ENCODE assay signal across 25 cellular contexts in the genomic region with DNA sequence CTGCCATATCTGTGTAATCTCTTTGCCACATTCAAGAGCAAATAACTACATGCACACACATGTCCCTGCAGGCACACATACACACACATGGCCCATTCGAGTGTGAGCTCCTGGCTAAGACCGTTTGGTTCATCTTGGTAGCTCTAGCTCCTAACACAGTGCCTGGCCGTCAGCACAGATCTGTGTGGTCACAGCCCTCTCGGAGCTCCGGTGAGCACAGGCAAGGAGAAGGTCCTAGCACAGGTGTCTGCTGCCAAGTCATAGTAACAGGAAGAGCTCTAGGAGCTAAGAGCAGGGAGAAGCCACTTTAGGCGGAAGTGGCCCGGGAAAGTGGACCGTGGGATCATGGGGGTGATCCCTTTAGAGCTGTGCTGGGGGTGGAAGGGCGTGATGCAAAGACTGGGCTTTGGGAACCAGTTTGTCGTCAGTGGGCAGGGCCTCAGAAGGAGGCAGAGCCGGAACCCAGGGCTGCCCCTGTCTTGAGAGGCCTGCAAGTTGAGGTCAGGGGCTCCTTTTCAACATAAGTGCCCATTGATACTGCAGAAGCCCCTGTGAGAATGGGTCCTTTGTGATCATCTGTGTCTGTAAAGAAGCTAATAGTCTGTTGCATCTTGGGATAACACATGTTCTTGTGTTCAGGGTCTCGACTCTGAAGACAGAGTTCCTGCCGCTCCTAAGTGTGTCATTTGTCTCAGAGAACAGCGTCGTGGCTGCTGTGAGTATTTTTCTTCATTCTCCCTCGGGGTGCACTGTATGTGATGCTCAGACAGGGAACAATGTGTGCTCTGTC. TPM values are rescaled to one million over a fixed set of nuclear protein-coding genes. Genes with fewer than 3 reads are reported as not detected.
DNase-seq lines count a peak whose midpoint lies in the region; ATAC-seq and TF ChIP-seq lines count a peak whose summit lies in the region.
"Had no signal": no experiment of that assay in that cellular context is flagged by ENCODE, and none has a peak within 500 bp of the region (broad histone marks: within the 10 kb centered on the region; RNA-seq: fewer than 3 reads in every experiment).

No MANE protein-coding gene starts in this region.

- DNase-seq in activated naive CD4-positive, alpha-beta T cell treated with anti-CD3 and anti-CD28 coated beads for 36 hours, result no peak
- no peak for DNase-seq in activated naive CD4-positive, alpha-beta T cell treated with Interleukin-2 at 50 U/mL for 16 hours
- no peak for DNase-seq in central memory CD8-positive, alpha-beta T cell (ENCODE audit: low spot score in 2 of 2)
- DNase-seq in islet precursor cell (peak; percentile 78), substantia nigra (lab: John Stamatoyannopoulos, UW) (peak in 7 of 49 donors; percentile 7 to 25 (median 20)), A673 (ENCODE audit: low spot score) (no peak), foreskin keratinocyte (no peak)
- DNase-seq: activated CD8-positive, alpha-beta T cell treated with anti-CD3 and anti-CD28 coated beads for 36 hours; amniotic stem cell; DMS 273 treated with DMSO at 0.1 percent for 48 hours; mesenchymal stem cell; NCI-H1417; SIG-M5; stimulated activated CD4-positive, alpha-beta T cell treated with anti-CD3 and anti-CD28 coated beads, Interleukin-4, amount 100 ng/mL, for 24 hours; uterus had no signal

- H3K9me3 Mint-ChIP-seq in activated naive CD4-positive, alpha-beta T cell treated with anti-CD3 and anti-CD28 coated beads for 36 hours, result no peaks in the 10 kb centered on the region
- H3K9me3 Mint-ChIP-seq in central memory CD8-positive, alpha-beta T cell, result no peaks in the 10 kb centered on the region
- H3K9me3 Mint-ChIP-seq: activated CD8-positive, alpha-beta T cell treated with anti-CD3 and anti-CD28 coated beads for 36 hours; activated T-helper 1 cell treated with anti-CD3 and anti-CD28 coated beads, Interleukin-12 subunit alpha, Interleukin-12 subunit beta, Interleukin-2, Interleukin-4 antibody, amounts not matched to agents 30 ng/mL and 10 ng/mL and 1 ng/mL, durations not matched to agents 14 hours and 24 hours and 36 hours; natural killer cell treated with Interleukin-12 subunit alpha and Interleukin-12 subunit beta and Interleukin-15 and Interleukin-18, amount 100 ng/mL, for 72 hours; T-helper 1 cell treated with Interleukin-12 subunit alpha and Interleukin-12 subunit beta and Interleukin-4 antibody, amounts not matched to agents 30 μg/mL and 1 μg/mL, for 36 hours had no signal

- no peaks in the 10 kb centered on the region for H3K4me1 Mint-ChIP-seq in activated naive CD4-positive, alpha-beta T cell treated with anti-CD3 and anti-CD28 coated beads for 36 hours (ENCODE audit: low read depth)
- H3K4me1 Mint-ChIP-seq in central memory CD8-positive, alpha-beta T cell, result no peaks in the 10 kb centered on the region

- no peak for ATAC-seq in central memory CD8-positive, alpha-beta T cell (replicated peaks; ENCODE audit: extremely low read depth, poor library complexity, severe bottlenecking)
- ATAC-seq in GM19455 (IDR thresholded peaks at IDR 0.05; ENCODE audit: unreplicated experiment) (no peak), foreskin keratinocyte (no peak)
- ATAC-seq: activated CD8-positive, alpha-beta T cell treated with anti-CD3 and anti-CD28 coated beads for 36 hours; HepG2; natural killer cell treated with Interleukin-12 subunit alpha and Interleukin-12 subunit beta and Interleukin-15 and Interleukin-18, amount 100 ng/mL, for 72 hours had no signal

- peak overlapping the region; percentile 46 for H3K27ac Mint-ChIP-seq in activated naive CD4-positive, alpha-beta T cell treated with anti-CD3 and anti-CD28 coated beads for 36 hours
- peak overlapping the region; percentile 44 for H3K27ac Mint-ChIP-seq in central memory CD8-positive, alpha-beta T cell (ENCODE audit: low read depth)
- H3K27ac Mint-ChIP-seq: activated CD8-positive, alpha-beta T cell treated with anti-CD3 and anti-CD28 coated beads for 36 hours; activated T-helper 1 cell treated with anti-CD3 and anti-CD28 coated beads, Interleukin-12 subunit alpha, Interleukin-12 subunit beta, Interleukin-2, Interleukin-4 antibody, amounts not matched to agents 30 ng/mL and 10 ng/mL and 1 ng/mL, durations not matched to agents 14 hours and 24 hours and 36 hours; natural killer cell treated with Interleukin-12 subunit alpha and Interleukin-12 subunit beta and Interleukin-15 and Interleukin-18, amount 100 ng/mL, for 72 hours; T-helper 1 cell treated with Interleukin-12 subunit alpha and Interleukin-12 subunit beta and Interleukin-4 antibody, amounts not matched to agents 30 μg/mL and 1 μg/mL, for 36 hours had no signal

- intact Hi-C loops in activated naive CD4-positive, alpha-beta T cell treated with anti-CD3 and anti-CD28 coated beads for 36 hours (cut with micrococcal nuclease), result no loop called here
- intact Hi-C loops in A673 (cut with micrococcal nuclease; ENCODE audit: unreplicated experiment), result no loop called here

- H3K4me3 ChIP-seq in A673 (ENCODE audit: low read depth, low read length, poor library complexity, severe bottlenecking), result no peak overlapping the region
- H3K4me3 ChIP-seq: BLaER1 treated with 17β-estradiol and CSF1 and Interleukin-3, amounts not matched to agents 10 nM and 100 nM; cardiac muscle cell; HAP-1; hepatocyte; smooth muscle cell; uterus had no signal

- BruUV-seq in A673 (replicated peaks; lab: Mats Ljungman, UMichigan), result no TSS peak

- CTCF ChIA-PET in activated naive CD4-positive, alpha-beta T cell treated with anti-CD3 and anti-CD28 coated beads for 36 hours (lab: Charles Lee), result interaction anchor here (0.5 to 1.1 kb wide), 3 partner anchors 14 to 20 kb away, joined by 3 read pairs; no protein-coding TSS in a partner anchor
- CTCF ChIA-PET in A673 (lab: Charles Lee), result interaction anchor here (0.7 kb wide), 1 partner anchor 322 kb away, joined by 4 read pairs; no protein-coding TSS in a partner anchor

- H3K27ac ChIP-seq in substantia nigra (ENCODE audit: low read depth, low read length, poor library complexity, severe bottlenecking), result peak overlapping the region; percentile 32
- no peak overlapping the region for H3K27ac ChIP-seq in A673 (ENCODE audit: low read depth, low read length, poor library complexity, severe bottlenecking)
- H3K27ac ChIP-seq in foreskin keratinocyte, result no peak overlapping the region
- H3K27ac ChIP-seq: BLaER1 treated with 17β-estradiol and CSF1 and Interleukin-3, amounts not matched to agents 10 nM and 100 nM; cardiac muscle cell; hepatocyte; uterus had no signal

- H3K4me1 ChIP-seq in A673 (ENCODE audit: insufficient read depth, low read length, poor library complexity, severe bottlenecking) (no peaks in the 10 kb centered on the region), foreskin keratinocyte (no peaks in the 10 kb centered on the region)
- H3K4me1 ChIP-seq: HAP-1, uterus had no signal

- TF ChIP-seq CTCF in A673 (conservative IDR thresholded peaks at IDR 0.05; ENCODE audit: low read depth, low read length), result no peak
- no peak for TF ChIP-seq CTCF in foreskin keratinocyte (conservative IDR thresholded peaks at IDR 0.05)

- peaks cover 42% of the 10 kb centered on the region for H3K36me3 ChIP-seq in A673 (ENCODE audit: insufficient read depth, low read length, poor library complexity, severe bottlenecking)
- H3K36me3 ChIP-seq: uterus had no signal

- no peaks in the 10 kb centered on the region for H3K27me3 ChIP-seq in A673 (replicated peaks; ENCODE audit: insufficient read depth, low read depth, low read length, poor library complexity)
- H3K27me3 ChIP-seq in foreskin keratinocyte, result no peaks in the 10 kb centered on the region
- H3K27me3 ChIP-seq: BLaER1 treated with 17β-estradiol and CSF1 and Interleukin-3, amounts not matched to agents 10 nM and 100 nM; cardiac muscle cell; hepatocyte; uterus had no signal

- H3K9me3 ChIP-seq in A673 (ENCODE audit: low read depth, low read length, poor library complexity, severe bottlenecking), result no peaks in the 10 kb centered on the region
- H3K9me3 ChIP-seq: BLaER1 treated with 17β-estradiol and CSF1 and Interleukin-3, amounts not matched to agents 10 nM and 100 nM; HAP-1; uterus had no signal

- no peaks in the 10 kb centered on the region for H3K27me3 Mint-ChIP-seq in activated naive CD4-positive, alpha-beta T cell treated with anti-CD3 and anti-CD28 coated beads for 36 hours (ENCODE audit: low read depth)
- no peaks in the 10 kb centered on the region for H3K27me3 Mint-ChIP-seq in central memory CD8-positive, alpha-beta T cell
- H3K27me3 Mint-ChIP-seq: activated CD8-positive, alpha-beta T cell treated with anti-CD3 and anti-CD28 coated beads for 36 hours; natural killer cell treated with Interleukin-12 subunit alpha and Interleukin-12 subunit beta and Interleukin-15 and Interleukin-18, amount 100 ng/mL, for 72 hours had no signal

- POLR2A ChIA-PET in A673 (lab: Charles Lee; ENCODE audit: low non-redundant PET), result no interaction called here

- H3K36me3 Mint-ChIP-seq in activated naive CD4-positive, alpha-beta T cell treated with anti-CD3 and anti-CD28 coated beads for 36 hours (ENCODE audit: low read depth), result peaks cover 15% of the 10 kb centered on the region
- H3K36me3 Mint-ChIP-seq in central memory CD8-positive, alpha-beta T cell (ENCODE audit: insufficient read depth), result peaks cover 77% of the 10 kb centered on the region

- H3K4me3 Mint-ChIP-seq in activated naive CD4-positive, alpha-beta T cell treated with anti-CD3 and anti-CD28 coated beads for 36 hours, result no peak overlapping the region
- no peak overlapping the region for H3K4me3 Mint-ChIP-seq in central memory CD8-positive, alpha-beta T cell
- H3K4me3 Mint-ChIP-seq: activated CD8-positive, alpha-beta T cell treated with anti-CD3 and anti-CD28 coated beads for 36 hours; activated T-helper 1 cell treated with anti-CD3 and anti-CD28 coated beads, Interleukin-12 subunit alpha, Interleukin-12 subunit beta, Interleukin-2, Interleukin-4 antibody, amounts not matched to agents 30 ng/mL and 10 ng/mL and 1 ng/mL, durations not matched to agents 14 hours and 24 hours and 36 hours; natural killer cell treated with Interleukin-12 subunit alpha and Interleukin-12 subunit beta and Interleukin-15 and Interleukin-18, amount 100 ng/mL, for 72 hours; T-helper 1 cell treated with Interleukin-12 subunit alpha and Interleukin-12 subunit beta and Interleukin-4 antibody, amounts not matched to agents 30 μg/mL and 1 μg/mL, for 36 hours had no signal

RNA-seq across cellular contexts. Expression of a gene that starts 16.6 kb away (rescaled TPM):
- 100 to 1,000 TPM; 334 to 345 TPM for total RNA-seq in activated naive CD4-positive, alpha-beta T cell treated with anti-CD3 and anti-CD28 coated beads for 36 hours
- total RNA-seq in A673 (2021), result 29.9 and 39.8 TPM in 2 replicates
- total RNA-seq in foreskin keratinocyte, result 408 and 428 TPM in 2 replicates
- 430 and 517 TPM in 2 replicates for polyA plus RNA-seq in foreskin keratinocyte

RNA-seq across cellular contexts. Expression of a gene that starts 32.2 kb away (rescaled TPM):
- 10 to 100 TPM; 41.5 to 47.7 TPM for total RNA-seq in activated naive CD4-positive, alpha-beta T cell treated with anti-CD3 and anti-CD28 coated beads for 36 hours
- total RNA-seq in A673 (2021) (155 and 167 TPM in 2 replicates), foreskin keratinocyte (216 and 240 TPM in 2 replicates)
- 184 and 201 TPM in 2 replicates for polyA plus RNA-seq in foreskin keratinocyte

RNA-seq across cellular contexts. Expression of a gene that starts 50.5 kb away (rescaled TPM):
- 100 to 1,000 TPM; 169 to 194 TPM for total RNA-seq in activated naive CD4-positive, alpha-beta T cell treated with anti-CD3 and anti-CD28 coated beads for 36 hours
- total RNA-seq in A673 (2021), result 157 and 164 TPM in 2 replicates
- total RNA-seq in foreskin keratinocyte, result 126 and 147 TPM in 2 replicates
- 288 and 315 TPM in 2 replicates for polyA plus RNA-seq in foreskin keratinocyte

RNA-seq across cellular contexts. Expression of a gene that starts 50.9 kb away (rescaled TPM):
- 100 to 1,000 TPM; 160 to 176 TPM for total RNA-seq in activated naive CD4-positive, alpha-beta T cell treated with anti-CD3 and anti-CD28 coated beads for 36 hours
- 180 and 194 TPM in 2 replicates for total RNA-seq in A673 (2021)
- total RNA-seq in foreskin keratinocyte, result 111 and 122 TPM in 2 replicates
- 140 and 156 TPM in 2 replicates for polyA plus RNA-seq in foreskin keratinocyte
